8 cellular contexts compared by ENCODE assay signal in the genomic region with DNA sequence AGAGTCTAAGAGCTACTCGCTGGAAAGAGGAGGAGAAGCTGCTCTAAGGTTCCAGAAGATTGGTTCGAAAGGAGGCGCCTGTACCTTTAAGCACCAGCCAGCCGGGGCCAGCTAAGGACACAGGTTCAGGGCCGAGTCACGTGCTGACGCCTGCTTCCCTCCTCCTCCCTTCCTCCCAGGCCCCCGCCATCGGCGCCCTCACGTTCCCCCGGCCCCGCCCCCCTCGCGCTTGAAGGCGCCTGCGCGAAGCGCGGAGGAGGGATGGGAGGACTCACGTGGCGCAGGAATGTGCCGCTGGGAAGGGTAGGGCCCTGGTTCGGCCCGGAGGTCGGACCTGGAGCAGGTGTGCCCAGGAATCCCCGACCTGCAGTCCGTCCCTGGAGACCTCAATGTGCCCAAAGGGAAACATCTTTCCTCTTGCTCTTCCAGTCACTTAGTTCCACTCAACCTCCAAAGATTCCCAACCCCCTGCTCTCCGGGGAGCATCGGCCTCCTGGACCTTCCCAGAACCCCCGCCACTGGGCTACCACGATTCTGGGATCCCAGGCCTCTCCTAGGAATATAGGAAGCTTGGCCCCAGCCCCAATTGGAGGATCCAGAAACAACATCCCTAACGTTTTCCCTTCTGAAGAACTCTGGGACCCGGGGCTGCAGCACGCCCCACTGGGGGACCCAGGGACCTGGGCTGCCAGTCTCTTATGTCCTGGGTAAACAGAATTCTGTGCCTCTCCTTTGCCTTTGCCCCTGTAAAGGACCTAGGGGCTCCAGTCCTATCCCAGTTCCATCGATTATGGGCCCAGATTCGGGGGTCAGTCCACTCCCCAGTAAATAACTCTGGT. TPM values are rescaled to one million over a fixed set of nuclear protein-coding genes. Genes with fewer than 3 reads are reported as not detected.
DNase-seq lines count a peak whose midpoint lies in the region; ATAC-seq and TF ChIP-seq lines count a peak whose summit lies in the region.

No MANE protein-coding gene starts in this region.

- peak overlapping the region; percentile 86 for H3K27ac Mint-ChIP-seq in HFFc6
- H3K27ac Mint-ChIP-seq in T-helper 17 cell, result peak overlapping the region; percentile 80
- peak overlapping the region; percentile 91 for H3K27ac Mint-ChIP-seq in progenitor cell of endocrine pancreas

- H3K9me3 Mint-ChIP-seq in HFFc6 (no peaks in the 10 kb centered on the region), progenitor cell of endocrine pancreas (ENCODE audit: low read depth) (no peaks in the 10 kb centered on the region)

- H3K36me3 Mint-ChIP-seq in HFFc6 (ENCODE audit: low read depth) (no peaks in the 10 kb centered on the region), T-helper 17 cell (ENCODE audit: low read depth) (peaks cover 3% of the 10 kb centered on the region), progenitor cell of endocrine pancreas (ENCODE audit: insufficient read depth) (peaks cover 1% of the 10 kb centered on the region)

- peak; percentile 90 for DNase-seq in DMS 273 treated with DMSO at 0.1 percent for 48 hours (lab: John Stamatoyannopoulos, UW)
- DNase-seq in HFFc6, result peak; percentile 87
- peak; percentile 97 for DNase-seq in NCI-H1694 treated with DMSO at 0.1 percent for 48 hours (lab: John Stamatoyannopoulos, UW)
- peak; percentile 83 to 85 (median 83) for DNase-seq in T-helper 17 cell
- DNase-seq in amniotic stem cell (lab: John Stamatoyannopoulos, UW), result peak; percentile 63
- DNase-seq in left cardiac atrium, result peak; percentile 97
- DNase-seq in progenitor cell of endocrine pancreas (ENCODE audit: low spot score, unreplicated experiment), result peak; percentile 86
- DNase-seq in upper lobe of left lung, result peak; percentile 98 to 99

- H3K4me3 Mint-ChIP-seq in HFFc6 (peak overlapping the region; percentile 72), T-helper 17 cell (peak overlapping the region; percentile 83), progenitor cell of endocrine pancreas (ENCODE audit: low read depth) (peak overlapping the region; percentile 64)

- peaks cover 52% of the 10 kb centered on the region for H3K4me1 Mint-ChIP-seq in HFFc6 (ENCODE audit: low read depth)
- H3K4me1 Mint-ChIP-seq in T-helper 17 cell, result peaks cover 36% of the 10 kb centered on the region
- H3K4me1 Mint-ChIP-seq in progenitor cell of endocrine pancreas (ENCODE audit: low read depth), result peaks cover 22% of the 10 kb centered on the region

- TF ChIP-seq EP300 in upper lobe of left lung (IDR thresholded peaks at IDR 0.05), result peak in 1 of 4 donors; percentile 82

- peak in 2 of 4 donors; percentile 39 to 85 for TF ChIP-seq POLR2A in upper lobe of left lung (IDR thresholded peaks at IDR 0.05)

- peaks cover 0 to 4% (median 0%) of the 10 kb centered on the region in 4 donors for H3K36me3 ChIP-seq in upper lobe of left lung

- intact Hi-C loops in left cardiac atrium (cut with DNase I), result no loop called here

- H3K27me3 Mint-ChIP-seq in HFFc6 (ENCODE audit: insufficient read depth) (peaks cover 11% of the 10 kb centered on the region; the same call in 1 of the 2 replicates), T-helper 17 cell (no peaks in the 10 kb centered on the region), progenitor cell of endocrine pancreas (peaks cover 7% of the 10 kb centered on the region)

- H3K9me3 ChIP-seq in T-helper 17 cell (ENCODE audit: control insufficient read depth, low read length, poor library complexity, severe bottlenecking) (no peaks in the 10 kb centered on the region), upper lobe of left lung (no peaks in the 10 kb centered on the region)

- 6 to 7% methylated on average over 15 to 34 of the region's 37 CpGs for WGBS in upper lobe of left lung, 2 donors

- peak overlapping the region; percentile 92 to 97 (median 95) for H3K27ac ChIP-seq in upper lobe of left lung

- no peak for TF ChIP-seq CTCF in HFFc6 (IDR thresholded peaks at IDR 0.05)
- no peak for TF ChIP-seq CTCF in progenitor cell of endocrine pancreas (IDR thresholded peaks at IDR 0.05; ENCODE audit: unreplicated experiment)
- TF ChIP-seq CTCF in upper lobe of left lung (IDR thresholded peaks at IDR 0.05), result peak in 1 of 6 experiments; percentile 16

- H3K27me3 ChIP-seq in upper lobe of left lung, result no peaks in the 10 kb centered on the region

- peak overlapping the region in 3 of 4 donors; percentile 66 to 82 (median 77) for H3K4me3 ChIP-seq in upper lobe of left lung

- ATAC-seq in T-helper 17 cell (peak; percentile 16), left cardiac atrium (peak; percentile 55 to 57), upper lobe of left lung (ENCODE audit: low FRiP score in 2 of 2) (peak; percentile 76)

- peaks cover 74 to 85% (median 77%) of the 10 kb centered on the region in 4 donors for H3K4me1 ChIP-seq in upper lobe of left lung

RNA-seq across cellular contexts. Expression of a gene that starts 2.5 kb away (rescaled TPM):
- 1 to 10 TPM; 3.8 to 5.7 (median 4.4) TPM for total RNA-seq in HFFc6 (2021; fragmentation: NEBNext Ultra II Directional; extraction: Animal tissue kit (Norgen Biotek cat#: 25700))
- total RNA-seq in T-helper 17 cell (10 to 100 TPM; 29.7 to 38.2 TPM), left cardiac atrium (10 to 100 TPM in 1 of 2 donors, 1 to 10 TPM in 1; 2.0 to 15.1 TPM), progenitor cell of endocrine pancreas (5.1 and 5.3 TPM in 2 replicates), upper lobe of left lung (10 to 100 TPM in 3 of 6 donors, 1 to 10 TPM in 3; 5.2 to 25.4 (median 10.0) TPM)

RNA-seq across cellular contexts. Expression of a gene that starts 11.3 kb away (rescaled TPM):
- 1 to 10 TPM in 4 of 6 experiments, under 1 TPM in 2; 0.53 to 2.5 (median 1.4) TPM for total RNA-seq in HFFc6 (2021; fragmentation: NEBNext Ultra II Directional; extraction: Animal tissue kit (Norgen Biotek cat#: 25700))
- total RNA-seq in T-helper 17 cell, result 1 to 10 TPM; 7.4 to 9.6 TPM
- total RNA-seq in left cardiac atrium, result 1 to 10 TPM; 7.1 to 7.7 TPM
- 8.9 and 9.6 TPM in 2 replicates for total RNA-seq in progenitor cell of endocrine pancreas
- 1 to 10 TPM; 2.1 to 8.1 (median 5.3) TPM for total RNA-seq in upper lobe of left lung

RNA-seq across cellular contexts. Expression of a gene that starts 15.3 kb away (rescaled TPM):
- 10 to 100 TPM; 20.1 to 34.0 (median 23.4) TPM for total RNA-seq in HFFc6 (2021; fragmentation: NEBNext Ultra II Directional; extraction: Animal tissue kit (Norgen Biotek cat#: 25700))
- total RNA-seq in T-helper 17 cell, result 10 to 100 TPM; 11.9 to 12.6 TPM
- total RNA-seq in left cardiac atrium, result 1 to 10 TPM; 9.0 to 9.3 TPM
- total RNA-seq in progenitor cell of endocrine pancreas, result 137 and 138 TPM in 2 replicates
- total RNA-seq in upper lobe of left lung, result 10 to 100 TPM in 5 of 6 donors, 1 to 10 TPM in 1; 9.1 to 50.3 (median 26.8) TPM

RNA-seq across cellular contexts. Expression of a gene that starts 15.7 kb away (rescaled TPM):
- total RNA-seq in HFFc6 (2021; fragmentation: NEBNext Ultra II Directional; extraction: Animal tissue kit (Norgen Biotek cat#: 25700)), result 1,000 to 10,000 TPM; 1,359 to 1,448 (median 1,407) TPM
- total RNA-seq in T-helper 17 cell (1,000 to 10,000 TPM; 2,478 to 2,506 TPM), left cardiac atrium (100 to 1,000 TPM; 674 to 678 TPM), progenitor cell of endocrine pancreas (1,379 and 1,392 TPM in 2 replicates), upper lobe of left lung (1,000 to 10,000 TPM in 5 of 6 donors, 100 to 1,000 TPM in 1; 950 to 1,930 (median 1,443) TPM)

RNA-seq across cellular contexts. Expression of a gene that starts 19.8 kb away (rescaled TPM):
- total RNA-seq in HFFc6 (2021; fragmentation: NEBNext Ultra II Directional; extraction: Animal tissue kit (Norgen Biotek cat#: 25700)), result under 1 TPM; 0.23 to 0.99 (median 0.54) TPM
- total RNA-seq in T-helper 17 cell, result 1 to 10 TPM; 3.1 to 3.6 TPM
- under 1 TPM in 1 of 2 donors, not detected in 1; 0.32 TPM for total RNA-seq in left cardiac atrium
- total RNA-seq in progenitor cell of endocrine pancreas, result 3.8 and 4.3 TPM in 2 replicates
- total RNA-seq in upper lobe of left lung, result 10 to 100 TPM; 24.0 to 87.3 (median 43.3) TPM

Comparison
In these comparisons a context has a peak if more than half of its experiments do, and no peak if none do; other contexts are left out.
1. Peak in every context shown above with its lines: DNase-seq, ATAC-seq, H3K4me3 ChIP-seq and H3K27ac ChIP-seq.
2. ATAC-seq: peak in every context shown above with its lines; median percentile 76 in upper lobe of left lung; 56 in left cardiac atrium; 16 in T-helper 17 cell.